29 cellular contexts compared by ENCODE assay signal in genomic region chr7:48149058-48149457, GRCh38. TPM values are rescaled to one million over a fixed set of nuclear protein-coding genes. Genes with fewer than 3 reads are reported as not detected.
"Had no signal": no experiment of that assay in that cellular context is flagged by ENCODE, and none has a peak within 500 bp of the region (broad histone marks: within the 10 kb centered on the region; RNA-seq: fewer than 3 reads in every experiment).

No MANE protein-coding gene starts in this region.

- H3K27me3 ChIP-seq: adrenal gland, body of pancreas had no signal

- DNase-seq: activated CD4-positive, alpha-beta memory T cell treated with anti-CD3 and anti-CD28 coated beads, Interleukin-2, amount 10 ng/mL, durations not matched to agents 7 days and 5 days; activated CD4-positive, alpha-beta T cell treated with anti-CD3 and anti-CD28 coated beads for 4 hours; activated CD4-positive, alpha-beta T cell treated with anti-CD3 and anti-CD28 coated beads, Interleukin-2, amount 10 ng/mL, durations not matched to agents 7 days and 5 days; activated CD4-positive, alpha-beta T cell treated with anti-CD3 and anti-CD28 coated beads, Interleukin-2, amount 50 U/mL, for 4 hours; activated CD4-positive, CD25-positive, alpha-beta regulatory T cell; activated CD4-positive, CD25-positive, alpha-beta regulatory T cell treated with anti-CD3 and anti-CD28 coated beads, Interleukin-2, amount 50 U/mL, for 72 hours; activated CD8-positive, alpha-beta memory T cell treated with anti-CD3 and anti-CD28 coated beads, Interleukin-2, amount 50 U/mL, for 48 hours; activated gamma-delta T cell; activated naive CD4-positive, alpha-beta T cell; activated naive CD4-positive, alpha-beta T cell treated with anti-CD3 and anti-CD28 coated beads, Interleukin-2, amount 10 ng/mL, durations not matched to agents 7 days and 5 days; activated naive CD8-positive, alpha-beta T cell treated with anti-CD3 and anti-CD28 coated beads for 36 hours; activated naive CD8-positive, alpha-beta T cell treated with anti-CD3 and anti-CD28 coated beads, Interleukin-2, amount 50 U/mL, for 24 hours; activated T-cell treated with anti-CD3 and anti-CD28 coated beads for 4 hours; activated T-cell treated with anti-CD3 and anti-CD28 coated beads, Interleukin-2, amount 50 U/mL, for 24 hours; activated T-cell treated with anti-CD3 and anti-CD28 coated beads, Interleukin-2, amount 50 U/mL, for 72 hours; adrenal gland; amygdala; aorta; body of pancreas; caudate nucleus; effector CD8-positive, alpha-beta T cell; esophagus squamous epithelium; foreskin melanocyte; heart right ventricle; T-helper 2 cell had no signal

- H3K36me3 ChIP-seq: adrenal gland, esophagus squamous epithelium, gastroesophageal sphincter, heart right ventricle had no signal

- H3K4me1 Mint-ChIP-seq: activated CD4-positive, alpha-beta memory T cell treated with anti-CD3 and anti-CD28 coated beads, Interleukin-2, amount 10 ng/mL, durations not matched to agents 7 days and 5 days; activated CD4-positive, alpha-beta T cell treated with anti-CD3 and anti-CD28 coated beads, Interleukin-2, amount 10 ng/mL, durations not matched to agents 7 days and 5 days; activated naive CD4-positive, alpha-beta T cell treated with anti-CD3 and anti-CD28 coated beads, Interleukin-2, amount 10 ng/mL, durations not matched to agents 7 days and 5 days; activated naive CD8-positive, alpha-beta T cell treated with anti-CD3 and anti-CD28 coated beads for 36 hours; activated naive CD8-positive, alpha-beta T cell treated with anti-CD3 and anti-CD28 coated beads, Interleukin-2, amount 50 U/mL, for 24 hours had no signal

- H3K4me1 ChIP-seq: adrenal gland, gastroesophageal sphincter, heart right ventricle had no signal

- H3K9me3 ChIP-seq: adrenal gland, body of pancreas, esophagus squamous epithelium, gastroesophageal sphincter had no signal

- H3K4me3 ChIP-seq: adrenal gland, body of pancreas, esophagus squamous epithelium, gastroesophageal sphincter, heart right ventricle had no signal

- H3K27ac ChIP-seq: adrenal gland, body of pancreas, epithelial cell of prostate, esophagus squamous epithelium, gastroesophageal sphincter, heart right ventricle had no signal

- H3K36me3 Mint-ChIP-seq: activated naive CD4-positive, alpha-beta T cell treated with anti-CD3 and anti-CD28 coated beads, Interleukin-2, amount 10 ng/mL, durations not matched to agents 7 days and 5 days; activated naive CD8-positive, alpha-beta T cell treated with anti-CD3 and anti-CD28 coated beads for 36 hours had no signal

- ATAC-seq: activated naive CD8-positive, alpha-beta T cell treated with anti-CD3 and anti-CD28 coated beads, Interleukin-2, amount 50 U/mL, for 24 hours; activated T-cell treated with anti-CD3 and anti-CD28 coated beads, Interleukin-2, amount 50 U/mL, for 72 hours; body of pancreas; gastroesophageal sphincter; heart right ventricle had no signal

- H3K27ac Mint-ChIP-seq: activated CD4-positive, alpha-beta memory T cell treated with anti-CD3 and anti-CD28 coated beads, Interleukin-2, amount 10 ng/mL, durations not matched to agents 7 days and 5 days; activated CD4-positive, alpha-beta T cell treated with anti-CD3 and anti-CD28 coated beads, Interleukin-2, amount 10 ng/mL, durations not matched to agents 7 days and 5 days; activated naive CD4-positive, alpha-beta T cell treated with anti-CD3 and anti-CD28 coated beads, Interleukin-2, amount 10 ng/mL, durations not matched to agents 7 days and 5 days; activated naive CD8-positive, alpha-beta T cell treated with anti-CD3 and anti-CD28 coated beads for 36 hours; activated naive CD8-positive, alpha-beta T cell treated with anti-CD3 and anti-CD28 coated beads, Interleukin-2, amount 50 U/mL, for 24 hours; activated T-cell treated with anti-CD3 and anti-CD28 coated beads, Interleukin-2, amount 50 U/mL, for 24 hours; activated T-cell treated with anti-CD3 and anti-CD28 coated beads, Interleukin-2, amount 50 U/mL, for 72 hours had no signal

- H3K4me3 Mint-ChIP-seq: activated CD4-positive, alpha-beta memory T cell treated with anti-CD3 and anti-CD28 coated beads, Interleukin-2, amount 10 ng/mL, durations not matched to agents 7 days and 5 days; activated CD4-positive, alpha-beta T cell treated with anti-CD3 and anti-CD28 coated beads, Interleukin-2, amount 10 ng/mL, durations not matched to agents 7 days and 5 days; activated naive CD4-positive, alpha-beta T cell treated with anti-CD3 and anti-CD28 coated beads, Interleukin-2, amount 10 ng/mL, durations not matched to agents 7 days and 5 days; activated naive CD8-positive, alpha-beta T cell treated with anti-CD3 and anti-CD28 coated beads for 36 hours; activated naive CD8-positive, alpha-beta T cell treated with anti-CD3 and anti-CD28 coated beads, Interleukin-2, amount 50 U/mL, for 24 hours; activated T-cell treated with anti-CD3 and anti-CD28 coated beads, Interleukin-2, amount 50 U/mL, for 24 hours; activated T-cell treated with anti-CD3 and anti-CD28 coated beads, Interleukin-2, amount 50 U/mL, for 72 hours had no signal

- H3K9me3 Mint-ChIP-seq: activated CD4-positive, alpha-beta memory T cell treated with anti-CD3 and anti-CD28 coated beads, Interleukin-2, amount 10 ng/mL, durations not matched to agents 7 days and 5 days; activated CD4-positive, alpha-beta T cell treated with anti-CD3 and anti-CD28 coated beads, Interleukin-2, amount 10 ng/mL, durations not matched to agents 7 days and 5 days; activated naive CD4-positive, alpha-beta T cell treated with anti-CD3 and anti-CD28 coated beads, Interleukin-2, amount 10 ng/mL, durations not matched to agents 7 days and 5 days; activated naive CD8-positive, alpha-beta T cell treated with anti-CD3 and anti-CD28 coated beads for 36 hours; activated naive CD8-positive, alpha-beta T cell treated with anti-CD3 and anti-CD28 coated beads, Interleukin-2, amount 50 U/mL, for 24 hours; activated T-cell treated with anti-CD3 and anti-CD28 coated beads, Interleukin-2, amount 50 U/mL, for 72 hours had no signal

RNA-seq across cellular contexts. Expression of gene ABCA13, which starts 22.2 kb away (rescaled TPM):
- total RNA-seq: activated CD4-positive, alpha-beta memory T cell treated with anti-CD3 and anti-CD28 coated beads, Interleukin-2, amount 10 ng/mL, durations not matched to agents 7 days and 5 days; activated T-cell treated with anti-CD3 and anti-CD28 coated beads, Interleukin-2, amount 50 U/mL, for 72 hours; dermis microvascular lymphatic vessel endothelial cell; fibroblast of villous mesenchyme had no signal
